11 cellular contexts compared by ENCODE assay signal in genomic region chr1:206167350-206168029, GRCh38. TPM values are rescaled to one million over a fixed set of nuclear protein-coding genes. Genes with fewer than 3 reads are reported as not detected.
DNase-seq lines count a peak whose midpoint lies in the region; ATAC-seq and TF ChIP-seq lines count a peak whose summit lies in the region.
"Not testable (repeated sequence)": the region's sequence is repeated elsewhere in the genome, so short reads cannot be mapped to it uniquely, and the experiment has no call there.
"Had no signal": no experiment of that assay in that cellular context is flagged by ENCODE, and none has a peak within 500 bp of the region (broad histone marks: within the 10 kb centered on the region; RNA-seq: fewer than 3 reads in every experiment).

No MANE protein-coding gene starts in this region.

- peak; percentile 45 for TF ChIP-seq CTCF in CD4-positive, alpha-beta T cell (IDR thresholded peaks at IDR 0.05)
- not testable (repeated sequence) for TF ChIP-seq CTCF in WTC11 (IDR thresholded peaks at IDR 0.05)
- TF ChIP-seq CTCF in MCF 10A (IDR thresholded peaks at IDR 0.05; ENCODE audit: unreplicated experiment): peak; percentile 28

- not testable (repeated sequence) for H3K9me3 Mint-ChIP-seq in CD4-positive, alpha-beta T cell; WTC11; MCF 10A (ENCODE audit: unreplicated experiment); naive thymus-derived CD8-positive, alpha-beta T cell; stimulated activated naive B cell treated with anti-CD40 and anti-IgM and Interleukin-4, amounts not matched to agents 10 μg/mL and 1 μg/mL and 100 μg/mL, for 72 hours

- ATAC-seq in CD4-positive, alpha-beta T cell (ENCODE audit: poor library complexity): peak; percentile 69
- ATAC-seq in GM19463 (IDR thresholded peaks at IDR 0.05; ENCODE audit: unreplicated experiment) (peak; percentile 56), HG03378 (IDR thresholded peaks at IDR 0.05; ENCODE audit: unreplicated experiment) (peak; percentile 75), WTC11 (peak; percentile 75), left ventricle myocardium superior (peak; percentile 84)
- ATAC-seq in naive thymus-derived CD8-positive, alpha-beta T cell: peak; percentile 57 to 64
- peak; percentile 79 to 82 for ATAC-seq in stimulated activated naive B cell treated with anti-CD40 and anti-IgM and Interleukin-4, amounts not matched to agents 10 μg/mL and 1 μg/mL and 100 μg/mL, for 72 hours (replicated peaks)

- H3K27me3 ChIP-seq in CD4-positive, alpha-beta T cell (ENCODE audit: control insufficient read depth, insufficient read depth, low read length): not testable (repeated sequence)

- H3K4me1 Mint-ChIP-seq in CD4-positive, alpha-beta T cell (ENCODE audit: low read depth); WTC11; MCF 10A (ENCODE audit: insufficient read depth, unreplicated experiment); naive thymus-derived CD8-positive, alpha-beta T cell; stimulated activated naive B cell treated with anti-CD40 and anti-IgM and Interleukin-4, amounts not matched to agents 10 μg/mL and 1 μg/mL and 100 μg/mL, for 72 hours: not testable (repeated sequence)

- intact Hi-C loops in CD4-positive, alpha-beta T cell (cut with DNase I, micrococcal nuclease); MCF 10A (cut with micrococcal nuclease); left ventricle myocardium superior (cut with micrococcal nuclease): not testable (repeated sequence)

- BruUV-seq in MCF 10A (replicated peaks; lab: Mats Ljungman, UMichigan): not testable (repeated sequence)

- not testable (repeated sequence) for H3K27ac ChIP-seq in CD4-positive, alpha-beta T cell (ENCODE audit: low read depth, low read length)

- not testable (repeated sequence) for H3K27me3 Mint-ChIP-seq in CD4-positive, alpha-beta T cell; WTC11 (ENCODE audit: low read depth); MCF 10A (ENCODE audit: insufficient read depth, unreplicated experiment); naive thymus-derived CD8-positive, alpha-beta T cell; stimulated activated naive B cell treated with anti-CD40 and anti-IgM and Interleukin-4, amounts not matched to agents 10 μg/mL and 1 μg/mL and 100 μg/mL, for 72 hours

- CTCF ChIA-PET in CD4-positive, alpha-beta T cell (lab: Charles Lee); WTC11 (lab: Charles Lee); MCF 10A (lab: Yijun Ruan, JAX): not testable (repeated sequence)

- not testable (repeated sequence) for H3K9me3 ChIP-seq in CD4-positive, alpha-beta T cell (ENCODE audit: control insufficient read depth, low read length)

- POLR2A ChIA-PET in CD4-positive, alpha-beta T cell (lab: Charles Lee); WTC11 (lab: Charles Lee); MCF 10A (lab: Yijun Ruan, JAX); naive thymus-derived CD8-positive, alpha-beta T cell (lab: Charles Lee): not testable (repeated sequence)

- not testable (repeated sequence) for DNase-seq in CD4-positive, alpha-beta T cell; WTC11 (ENCODE audit: low spot score); MCF 10A (ENCODE audit: unreplicated experiment); left ventricle myocardium superior; stimulated activated naive B cell treated with anti-CD40 and anti-IgM and Interleukin-4, amounts not matched to agents 10 μg/mL and 1 μg/mL and 100 μg/mL, for 72 hours
- DNase-seq in naive thymus-derived CD8-positive, alpha-beta T cell: peak in 3 of 10 donors; percentile 9 to 26 (median 10)

- not testable (repeated sequence) for H3K4me3 Mint-ChIP-seq in CD4-positive, alpha-beta T cell; WTC11; MCF 10A (ENCODE audit: unreplicated experiment); naive thymus-derived CD8-positive, alpha-beta T cell; stimulated activated naive B cell treated with anti-CD40 and anti-IgM and Interleukin-4, amounts not matched to agents 10 μg/mL and 1 μg/mL and 100 μg/mL, for 72 hours

- not testable (repeated sequence) for H3K27ac Mint-ChIP-seq in CD4-positive, alpha-beta T cell; WTC11; MCF 10A (ENCODE audit: low read depth, unreplicated experiment); naive thymus-derived CD8-positive, alpha-beta T cell; stimulated activated naive B cell treated with anti-CD40 and anti-IgM and Interleukin-4, amounts not matched to agents 10 μg/mL and 1 μg/mL and 100 μg/mL, for 72 hours

- H3K36me3 Mint-ChIP-seq in CD4-positive, alpha-beta T cell (ENCODE audit: low read depth); WTC11; MCF 10A (ENCODE audit: insufficient read depth, unreplicated experiment); naive thymus-derived CD8-positive, alpha-beta T cell; stimulated activated naive B cell treated with anti-CD40 and anti-IgM and Interleukin-4, amounts not matched to agents 10 μg/mL and 1 μg/mL and 100 μg/mL, for 72 hours: not testable (repeated sequence)

RNA-seq across cellular contexts. Expression of gene FAM72A, which starts 35.1 kb away (rescaled TPM):
- 1 to 10 TPM in 1 of 2 experiments, under 1 TPM in 1; 0.66 to 1.2 TPM for total RNA-seq in CD4-positive, alpha-beta T cell
- total RNA-seq in WTC11 (2021): 25.5 to 30.6 TPM (median 27.9 TPM) in 3 replicates
- total RNA-seq in MCF 10A (2022): 19.4 and 21.8 TPM in 2 replicates
- 1.5 TPM for total RNA-seq in left ventricle myocardium superior
- 1 to 10 TPM in 1 of 2 experiments, not detected in 1; 1.1 TPM for total RNA-seq in naive thymus-derived CD8-positive, alpha-beta T cell
- under 1 TPM in 2 of 3 donors, not detected in 1; 0.28 to 0.38 TPM for polyA plus RNA-seq in naive thymus-derived CD8-positive, alpha-beta T cell

RNA-seq across cellular contexts. Expression of gene SRGAP2, which starts 35.9 kb away (rescaled TPM):
- total RNA-seq in CD4-positive, alpha-beta T cell: 10 to 100 TPM; 15.2 to 17.7 TPM
- total RNA-seq in WTC11 (2021): 74.2 to 81.2 TPM (median 74.4 TPM) in 3 replicates
- total RNA-seq in MCF 10A (2022): 72.1 and 78.0 TPM in 2 replicates
- 19.6 TPM for total RNA-seq in left ventricle myocardium superior
- total RNA-seq in naive thymus-derived CD8-positive, alpha-beta T cell: 10 to 100 TPM; 24.4 to 33.0 TPM
- 10 to 100 TPM in 1 of 3 donors, 1 to 10 TPM in 2; 3.9 to 10.1 (median 4.5) TPM for polyA plus RNA-seq in naive thymus-derived CD8-positive, alpha-beta T cell

RNA-seq across cellular contexts. Expression of gene AVPR1B, which starts 50.3 kb away (rescaled TPM):
- total RNA-seq in CD4-positive, alpha-beta T cell: not detected
- total RNA-seq in WTC11 (2021) (0.30 to 0.68 TPM (median 0.46 TPM) in 3 replicates), MCF 10A (2022) (not detected in 2 replicates), left ventricle myocardium superior (not detected)
- total RNA-seq in naive thymus-derived CD8-positive, alpha-beta T cell: not detected
- polyA plus RNA-seq in naive thymus-derived CD8-positive, alpha-beta T cell: not detected
- total RNA-seq: activated CD8-positive, alpha-beta memory T cell treated with anti-CD3 and anti-CD28 coated beads for 36 hours; CD8-positive, alpha-beta memory T cell; urinary bladder had no signal
- polyA plus RNA-seq: CD8-positive, alpha-beta memory T cell; urinary bladder had no signal
